In genomic region chr5:174840435-174840834, GRCh38 we compare ENCODE assay signal across 23 cellular contexts.
"Had no signal": no experiment of that assay in that cellular context is flagged by ENCODE, and none has a peak within 500 bp of the region (broad histone marks: within the 10 kb centered on the region; RNA-seq: fewer than 3 reads in every experiment).

No MANE protein-coding gene starts in this region.

- H3K27me3 ChIP-seq: MG63 had no signal

- H3K4me2 ChIP-seq: SK-N-SH had no signal

- H3K9me3 ChIP-seq: MG63, SK-N-SH had no signal

- H3K4me3 ChIP-seq: MG63 had no signal

- H3K9me2 ChIP-seq: SK-N-SH had no signal

- H3K36me3 ChIP-seq: MG63 had no signal

- DNase-seq: IMR-90, Karpas-422, KG1, MG63, NCI-H1092, NCI-H1105 treated with DMSO at 0.1 percent for 48 hours, NCI-H1417 treated with DMSO at 0.1 percent for 48 hours, NCI-H146, NCI-H1694 treated with DMSO at 0.1 percent for 48 hours, NCI-H1930, NCI-H2081, NCI-H2107, NCI-H2227 treated with DMSO at 0.1 percent for 48 hours, NCI-H446, NCI-H510A, NCI-H524 treated with DMSO at 0.1 percent for 48 hours, NCI-H69, NCI-H774, Right ventricle myocardium superior, RPMI8226, SK-N-SH, SW 1271 had no signal

- H3K9ac ChIP-seq: SK-N-SH had no signal

- ATAC-seq: HepG2 had no signal
